ENCODE assay signal across 21 cellular contexts in the genomic region with DNA sequence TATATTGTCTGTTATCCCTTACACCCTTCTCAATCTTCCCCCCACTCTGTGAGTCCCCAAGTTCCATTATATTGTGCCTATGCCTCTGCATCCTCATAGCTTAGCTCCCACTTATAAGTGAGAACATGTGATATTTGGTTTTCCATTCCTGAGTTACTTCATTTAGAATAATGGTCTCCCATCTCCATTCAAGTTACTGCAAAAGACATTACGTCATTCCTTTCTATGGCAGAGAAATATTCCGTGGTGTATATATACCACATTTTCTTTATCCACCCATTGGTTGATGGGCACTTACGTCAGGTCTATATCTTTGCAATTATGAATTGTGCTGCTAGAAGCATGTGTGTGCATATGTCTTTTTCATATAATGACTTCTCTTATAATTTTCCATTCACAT. TPM values are rescaled to one million over a fixed set of nuclear protein-coding genes. Genes with fewer than 3 reads are reported as not detected.
"Had no signal": no experiment of that assay in that cellular context is flagged by ENCODE, and none has a peak within 500 bp of the region (broad histone marks: within the 10 kb centered on the region; RNA-seq: fewer than 3 reads in every experiment).

No MANE protein-coding gene starts in this region.

- H3K4me3 ChIP-seq: MG63, SJCRH30 had no signal

- H3K36me3 ChIP-seq: MG63, SJCRH30 had no signal

- H3K27ac ChIP-seq: SJCRH30 had no signal

- H3K9me3 ChIP-seq: SJCRH30 had no signal

- H3K4me1 ChIP-seq: SJCRH30 had no signal

- ATAC-seq: SK-N-SH treated with all-trans-retinoic acid at 6 μM for 48 hours had no signal

- H3K27me3 ChIP-seq: MG63, SJCRH30 had no signal

- DNase-seq: IMR-90, Karpas-422, KG1, MG63, NCI-H1092 treated with DMSO at 0.1 percent for 48 hours, NCI-H1436, NCI-H187, NCI-H2029, NCI-H2081 treated with DMSO at 0.1 percent for 48 hours, NCI-H2171, NCI-H226, NCI-H446, NCI-H510A, NCI-H524 treated with DMSO at 0.1 percent for 48 hours, NCI-H69, NCI-H774, RPMI8226, SHP77 treated with DMSO at 0.1 percent for 48 hours, SJCRH30 had no signal

RNA-seq across cellular contexts. Expression of a gene that starts 54.8 kb away (rescaled TPM):
- total RNA-seq: HT-29 had no signal
